In genomic region chr11:72040497-72041363, GRCh38 we compare ENCODE assay signal across 8 cellular contexts. TPM values are rescaled to one million over a fixed set of nuclear protein-coding genes. Genes with fewer than 3 reads are reported as not detected.
A peak's percentile ranks its signal among the peaks of the same experiment; 100 is the strongest.
DNase-seq lines count a peak whose midpoint lies in the region; ATAC-seq lines count a peak whose summit lies in the region.

No MANE protein-coding gene starts in this region.

- peaks cover 7 to 26% (median 17%) of the 10 kb centered on the region in 11 experiments for H3K36me3 ChIP-seq in BLaER1 treated with 17β-estradiol and CSF1 and Interleukin-3, amounts not matched to agents 10 nM and 100 nM
- H3K36me3 ChIP-seq in mesodermal cell (ENCODE audit: control insufficient read depth, insufficient read depth, low read length) = peaks cover 41% of the 10 kb centered on the region

- peak; percentile 36 for ATAC-seq in HG02759 (IDR thresholded peaks at IDR 0.05; ENCODE audit: unreplicated experiment)

- DNase-seq in NCI-H82 (lab: John Stamatoyannopoulos, UW) (peak; percentile 85), epidermal melanocyte (ENCODE audit: insufficient read length, low spot score) (peak; percentile 86), GM19240 (ENCODE audit: insufficient read length, low spot score) (no peak)
- peak; percentile 78 for DNase-seq in activated CD8-positive, alpha-beta memory T cell treated with anti-CD3 and anti-CD28 coated beads, Interleukin-2, amount 50 U/mL, for 4 hours
- peak; percentile 45 for DNase-seq in stimulated activated CD8-positive, alpha-beta memory T cell treated with anti-CD3 and anti-CD28 coated beads, Interleukin-12 subunit alpha, Interleukin-12 subunit beta, amount 100 ng/mL, for 24 hours (ENCODE audit: extremely low read depth)

- H3K27ac ChIP-seq in BLaER1 treated with 17β-estradiol and CSF1 and Interleukin-3, amounts not matched to agents 10 nM and 100 nM = peak overlapping the region; percentile 84 to 93 (median 89)
- peak overlapping the region; percentile 96 for H3K27ac ChIP-seq in mesodermal cell (ENCODE audit: low read depth, low read length, severe bottlenecking)

- H4K20me1 ChIP-seq in BLaER1 treated with 17β-estradiol and CSF1 and Interleukin-3, amounts not matched to agents 10 nM and 100 nM = peaks cover 0 to 64% (median 29%) of the 10 kb centered on the region in 11 experiments; a peak in 13 of 22 replicates

- H3K9ac ChIP-seq in BLaER1 treated with 17β-estradiol and CSF1 and Interleukin-3, amounts not matched to agents 10 nM and 100 nM = peak overlapping the region; percentile 81 to 92 (median 90)

- H3K4me1 ChIP-seq in BLaER1 treated with 17β-estradiol and CSF1 and Interleukin-3, amounts not matched to agents 10 nM and 100 nM = peaks cover 68 to 90% (median 81%) of the 10 kb centered on the region in 10 experiments
- peaks cover 26% of the 10 kb centered on the region for H3K4me1 ChIP-seq in mesodermal cell (ENCODE audit: control insufficient read depth, insufficient read depth, low read length, poor library complexity, severe bottlenecking)

- H3K27me3 ChIP-seq in BLaER1 treated with 17β-estradiol and CSF1 and Interleukin-3, amounts not matched to agents 10 nM and 100 nM = no peaks in the 10 kb centered on the region

- H3K9me3 ChIP-seq in BLaER1 treated with 17β-estradiol and CSF1 and Interleukin-3, amounts not matched to agents 10 nM and 100 nM (replicated peaks in 1 of 11) = no peaks in the 10 kb centered on the region
- no peaks in the 10 kb centered on the region for H3K9me3 ChIP-seq in mesodermal cell (ENCODE audit: control insufficient read depth, low read length)

- H3K4me3 ChIP-seq in BLaER1 treated with 17β-estradiol and CSF1 and Interleukin-3, amounts not matched to agents 10 nM and 100 nM = peak overlapping the region; percentile 63 to 77 (median 71)
- peak overlapping the region; percentile 55 for H3K4me3 ChIP-seq in mesodermal cell (ENCODE audit: extremely low read depth, insufficient read depth, low read length, poor library complexity, severe bottlenecking)

- 2 to 8% methylated on average over 8 to 14 of the region's 23 CpGs for WGBS in mesodermal cell (ENCODE audit: insufficient coverage in 2 of 2), 2 experiments

- H3K4me2 ChIP-seq in BLaER1 treated with 17β-estradiol and CSF1 and Interleukin-3, amounts not matched to agents 10 nM and 100 nM = peak overlapping the region; percentile 93 to 99 (median 98)

RNA-seq across cellular contexts. Expression of gene NUMA1, which starts 39.6 kb away (rescaled TPM):
- polyA plus RNA-seq in mesodermal cell (2013, experiment 1 of 2) = 146 TPM
- 135 TPM for polyA plus RNA-seq in mesodermal cell (2013, experiment 2 of 2)

RNA-seq across cellular contexts. Expression of gene LRRC51, which starts 39.9 kb away (rescaled TPM):
- polyA plus RNA-seq in mesodermal cell (2013, experiment 1 of 2) = 5.4 TPM
- polyA plus RNA-seq in mesodermal cell (2013, experiment 2 of 2) = 4.9 TPM

RNA-seq across cellular contexts. Expression of gene IL18BP, which starts 42.0 kb away (rescaled TPM):
- 7.6 TPM for polyA plus RNA-seq in mesodermal cell (2013, experiment 1 of 2)
- 6.1 TPM for polyA plus RNA-seq in mesodermal cell (2013, experiment 2 of 2)
